ENCODE assay signal across 20 cellular contexts in genomic region chr3:189674249-189674913, GRCh38. TPM values are rescaled to one million over a fixed set of nuclear protein-coding genes. Genes with fewer than 3 reads are reported as not detected.
"Had no signal": no experiment of that assay in that cellular context is flagged by ENCODE, and none has a peak within 500 bp of the region (broad histone marks: within the 10 kb centered on the region; RNA-seq: fewer than 3 reads in every experiment).

No MANE protein-coding gene starts in this region.

- H3K9me3 ChIP-seq: SK-N-SH had no signal

- H3K4me2 ChIP-seq: SK-N-SH had no signal

- H3K4me1 ChIP-seq: breast epithelium had no signal

- H3K36me3 ChIP-seq: breast epithelium had no signal

- H3K27ac ChIP-seq: breast epithelium had no signal

- DNase-seq: activated CD4-positive, alpha-beta T cell treated with anti-CD3 and anti-CD28 coated beads for 4 hours; activated CD8-positive, alpha-beta memory T cell treated with anti-CD3 and anti-CD28 coated beads, Interleukin-2, amount 50 U/mL, for 4 hours; activated CD8-positive, alpha-beta T cell treated with anti-CD3 and anti-CD28 coated beads for 36 hours; activated effector memory CD4-positive, alpha-beta T cell treated with Interleukin-2 at 50 U/mL for 16 hours; activated naive CD4-positive, alpha-beta T cell; activated T-cell treated with anti-CD3 and anti-CD28 coated beads, Interleukin-2, amount 50 U/mL, for 24 hours; aorta; central memory CD4-positive, alpha-beta T cell; MM.1S; NCI-H1105 treated with DMSO at 0.1 percent for 48 hours; NCI-H1436 treated with DMSO at 0.1 percent for 48 hours; NCI-H187; NCI-H2081; NCI-H510A treated with DMSO at 0.1 percent for 48 hours; NCI-H69; RPMI8226; SK-N-SH; SW 1271 had no signal

- H3K27me3 ChIP-seq: breast epithelium had no signal

- H3K4me3 ChIP-seq: breast epithelium had no signal

- H3K9me2 ChIP-seq: SK-N-SH had no signal

- H3K9ac ChIP-seq: SK-N-SH had no signal

RNA-seq across cellular contexts. Expression of gene TP63, which starts 43.2 kb away (rescaled TPM):
- total RNA-seq: Right ventricle myocardium inferior had no signal
